1 cellular context compared by ENCODE assay signal in the genomic region with DNA sequence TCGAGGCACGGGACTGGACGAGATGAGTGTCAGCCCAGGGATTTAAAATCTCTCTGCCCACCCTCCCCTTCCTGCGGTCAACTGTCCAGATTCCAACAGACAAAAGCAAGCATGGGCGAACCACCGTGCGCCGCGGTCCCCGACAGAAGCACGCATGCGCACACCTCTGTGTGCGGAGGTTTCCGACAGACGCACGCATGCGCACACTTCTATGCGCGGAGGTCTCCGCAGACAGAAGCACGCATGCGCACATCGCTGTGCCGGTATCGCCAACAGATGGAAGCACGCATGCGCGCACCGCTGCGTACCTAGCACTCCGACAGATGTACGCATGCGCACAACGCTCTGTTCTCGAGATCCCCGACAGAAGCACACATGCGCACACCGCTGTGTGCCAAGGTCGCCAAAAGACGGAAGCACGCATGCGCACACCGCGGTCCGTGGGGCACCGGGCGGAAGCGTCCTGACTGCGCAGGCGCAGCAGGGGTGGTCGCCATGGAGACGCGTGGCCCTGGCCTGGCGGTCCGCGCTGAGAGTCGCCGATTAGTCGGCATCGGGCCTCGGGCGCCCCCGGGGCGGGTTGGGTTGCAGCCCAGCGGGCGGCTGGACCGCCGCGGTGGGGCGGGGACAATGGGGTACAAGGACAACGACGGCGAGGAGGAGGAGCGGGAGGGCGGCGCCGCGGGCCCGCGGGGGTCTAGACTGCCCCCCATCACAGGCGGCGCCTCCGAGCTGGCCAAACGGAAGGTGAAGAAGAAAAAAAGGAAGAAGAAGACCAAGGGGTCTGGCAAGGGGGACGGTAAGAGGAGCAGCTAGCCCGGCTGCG.
TF ChIP-seq lines count a peak whose summit lies in the region.

No MANE protein-coding gene starts in this region.

TF ChIP-seq in GM12878, 131 proteins besides CTCF, POLR2A, EP300 and RAD21 (continued from another document):
- TF ChIP-seq, protein P1, sequence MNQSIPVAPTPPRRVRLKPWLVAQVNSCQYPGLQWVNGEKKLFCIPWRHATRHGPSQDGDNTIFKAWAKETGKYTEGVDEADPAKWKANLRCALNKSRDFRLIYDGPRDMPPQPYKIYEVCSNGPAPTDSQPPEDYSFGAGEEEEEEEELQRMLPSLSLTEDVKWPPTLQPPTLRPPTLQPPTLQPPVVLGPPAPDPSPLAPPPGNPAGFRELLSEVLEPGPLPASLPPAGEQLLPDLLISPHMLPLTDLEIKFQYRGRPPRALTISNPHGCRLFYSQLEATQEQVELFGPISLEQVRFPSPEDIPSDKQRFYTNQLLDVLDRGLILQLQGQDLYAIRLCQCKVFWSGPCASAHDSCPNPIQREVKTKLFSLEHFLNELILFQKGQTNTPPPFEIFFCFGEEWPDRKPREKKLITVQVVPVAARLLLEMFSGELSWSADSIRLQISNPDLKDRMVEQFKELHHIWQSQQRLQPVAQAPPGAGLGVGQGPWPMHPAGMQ (IDR thresholded peaks at IDR 0.05; ENCODE audit: borderline replicate concordance): no peak
- TF ChIP-seq RCOR1 (conservative IDR thresholded peaks at IDR 0.05; ENCODE audit: low read depth, low read length) (no peak), JUNB (IDR thresholded peaks at IDR 0.05) (no peak), LARP7 (IDR thresholded peaks at IDR 0.05) (no peak), YBX1 (IDR thresholded peaks at IDR 0.05) (no peak)
- TF ChIP-seq, protein P2, sequence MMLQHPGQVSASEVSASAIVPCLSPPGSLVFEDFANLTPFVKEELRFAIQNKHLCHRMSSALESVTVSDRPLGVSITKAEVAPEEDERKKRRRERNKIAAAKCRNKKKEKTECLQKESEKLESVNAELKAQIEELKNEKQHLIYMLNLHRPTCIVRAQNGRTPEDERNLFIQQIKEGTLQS (IDR thresholded peaks at IDR 0.05; ENCODE audit: borderline replicate concordance, extremely low read depth, low read depth, low read length): no peak
- TF ChIP-seq, protein P3, sequence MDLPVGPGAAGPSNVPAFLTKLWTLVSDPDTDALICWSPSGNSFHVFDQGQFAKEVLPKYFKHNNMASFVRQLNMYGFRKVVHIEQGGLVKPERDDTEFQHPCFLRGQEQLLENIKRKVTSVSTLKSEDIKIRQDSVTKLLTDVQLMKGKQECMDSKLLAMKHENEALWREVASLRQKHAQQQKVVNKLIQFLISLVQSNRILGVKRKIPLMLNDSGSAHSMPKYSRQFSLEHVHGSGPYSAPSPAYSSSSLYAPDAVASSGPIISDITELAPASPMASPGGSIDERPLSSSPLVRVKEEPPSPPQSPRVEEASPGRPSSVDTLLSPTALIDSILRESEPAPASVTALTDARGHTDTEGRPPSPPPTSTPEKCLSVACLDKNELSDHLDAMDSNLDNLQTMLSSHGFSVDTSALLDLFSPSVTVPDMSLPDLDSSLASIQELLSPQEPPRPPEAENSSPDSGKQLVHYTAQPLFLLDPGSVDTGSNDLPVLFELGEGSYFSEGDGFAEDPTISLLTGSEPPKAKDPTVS (IDR thresholded peaks at IDR 0.05; ENCODE audit: low read depth, low read length): no peak
